ENCODE assay signal across 20 cellular contexts in the genomic region with DNA sequence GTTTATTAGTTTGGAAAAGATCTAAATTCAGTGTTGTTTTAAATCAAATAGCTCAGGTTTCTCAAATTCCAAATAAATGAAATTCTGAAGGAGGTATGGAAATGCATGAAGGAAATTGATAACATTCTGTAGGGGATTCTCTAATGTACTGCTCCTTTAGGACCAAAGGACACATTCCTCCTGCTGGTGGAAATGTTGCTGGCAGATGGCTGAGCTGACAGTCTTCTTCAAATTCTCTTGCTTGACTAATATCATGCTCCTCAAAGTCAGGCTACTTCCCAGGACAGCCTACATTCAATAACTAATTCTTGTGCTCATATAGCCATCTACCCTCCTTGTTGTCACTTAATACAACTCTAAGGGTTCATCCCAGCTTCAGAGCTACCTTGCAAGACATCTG.
DNase-seq lines count a peak whose midpoint lies in the region; ATAC-seq, FAIRE-seq and TF ChIP-seq lines count a peak whose summit lies in the region.
"Had no signal": no experiment of that assay in that cellular context is flagged by ENCODE, and none has a peak within 500 bp of the region (broad histone marks: within the 10 kb centered on the region; RNA-seq: fewer than 3 reads in every experiment).

No MANE protein-coding gene starts in this region.

- H4K91ac ChIP-seq in H1 (replicated peaks; ENCODE audit: insufficient read length, low read length): no peak overlapping the region

- no peak overlapping the region for H3K18ac ChIP-seq in H1 (ENCODE audit: extremely low read depth, low read length)

- H3K4me3 Mint-ChIP-seq in neural crest cell: no peak overlapping the region
- H3K4me3 Mint-ChIP-seq: CD14-positive monocyte had no signal

- H3K4ac ChIP-seq in H1 (replicated peaks; ENCODE audit: insufficient read length, low read depth, low read length): no peak overlapping the region

- H2BK20ac ChIP-seq in H1 (ENCODE audit: low read length): no peak overlapping the region

- no peaks in the 10 kb centered on the region for H3K79me1 ChIP-seq in H1 (ENCODE audit: low read depth, low read length)

- ATAC-seq in mucosa of descending colon: no peak
- ATAC-seq in GM21576 (IDR thresholded peaks at IDR 0.05; ENCODE audit: unreplicated experiment): no peak
- ATAC-seq: HepG2 had no signal

- H3K9me3 ChIP-seq in H1 (ENCODE audit: insufficient read depth in 2 of 2, low read depth in 1 of 2, low read length in 1 of 2) (no peaks in the 10 kb centered on the region), mucosa of descending colon (no peaks in the 10 kb centered on the region)

- H3K4me2 ChIP-seq in H1 (ENCODE audit: insufficient read depth in 1 of 2, low read depth in 2 of 2, low read length in 2 of 2): no peak overlapping the region
- H3K4me2 ChIP-seq: PC-9 had no signal

- H3K56ac ChIP-seq in H1 (replicated peaks; ENCODE audit: insufficient read length, low read depth, low read length): no peak overlapping the region

- no peaks in the 10 kb centered on the region for H3K9me3 Mint-ChIP-seq in neural crest cell

- no peak overlapping the region for H3K9ac ChIP-seq in H1 (replicated peaks in 1 of 4; ENCODE audit: extremely low read depth in 1 of 4, low read depth in 3 of 4, low read length in 3 of 4)
- H3K9ac ChIP-seq: GM23248 had no signal

- H3K4me1 ChIP-seq in H1 (replicated peaks in 1 of 4; ENCODE audit: control insufficient read depth in 3 of 4, insufficient read depth in 4 of 4, low read length in 3 of 4) (no peaks in the 10 kb centered on the region), mucosa of descending colon (ENCODE audit: low read depth) (no peaks in the 10 kb centered on the region)

- H2AK5ac ChIP-seq in H1 (ENCODE audit: low read depth, low read length): no peak overlapping the region

- TF ChIP-seq CTCF in H1 (IDR thresholded peaks at IDR 0.05; ENCODE audit: control extremely low read depth in 1 of 3, insufficient read depth in 1 of 3, low read depth in 1 of 3, low read length in 3 of 3) (peak in 2 of 3 experiments; percentile 9 to 25; a peak in 2 of 4 replicates), neural crest cell (conservative IDR thresholded peaks at IDR 0.05) (peak; percentile 9), mucosa of descending colon (IDR thresholded peaks at IDR 0.05) (no peak)

- no peaks in the 10 kb centered on the region for H3K23me2 ChIP-seq in H1 (ENCODE audit: low read depth, low read length)

- no peak for TF ChIP-seq EP300 in H1 (IDR thresholded peaks at IDR 0.05; ENCODE audit: borderline replicate concordance in 1 of 2, low read depth in 2 of 2, low read length in 2 of 2)

- CTCF ChIA-PET in H1 (lab: Charles Lee; ENCODE audit: partially characterized antibody): interaction anchor here (0.6 to 1.6 kb wide), 7 partner anchors 8 to 291 kb away, joined by 3 read pairs; no protein-coding TSS in a partner anchor

- no peaks in the 10 kb centered on the region for H3K4me1 Mint-ChIP-seq in neural crest cell
- H3K4me1 Mint-ChIP-seq: CD14-positive monocyte had no signal

- H2BK120ac ChIP-seq in H1 (replicated peaks; ENCODE audit: low read depth, low read length): no peak overlapping the region

- no peak for FAIRE-seq in H1 (lab: Jason Lieb, UNC)
- FAIRE-seq: G401.6, HepG2 had no signal

- H2BK5ac ChIP-seq in H1 (ENCODE audit: low read depth, low read length): no peak overlapping the region

- no peak overlapping the region for H3K27ac Mint-ChIP-seq in neural crest cell (ENCODE audit: unreplicated experiment)
- H3K27ac Mint-ChIP-seq: CD14-positive monocyte had no signal

- H3K27ac ChIP-seq in H1 (ENCODE audit: low read depth, low read length): no peak overlapping the region
- H3K27ac ChIP-seq: 22Rv1, GM23248, PC-9, RWPE1 had no signal

- peaks cover 0 to 3% of the 10 kb centered on the region in 2 experiments for H4K20me1 ChIP-seq in H1 (replicated peaks in 1 of 2; ENCODE audit: control insufficient read depth in 1 of 2, insufficient read depth in 2 of 2, low read length in 2 of 2)

- H2AFZ ChIP-seq in H1 (ENCODE audit: low read length): no peak overlapping the region
- H2AFZ ChIP-seq: GM23248, PC-9 had no signal

- POLR2A ChIA-PET in H1 (lab: Charles Lee; ENCODE audit: partially characterized antibody): no interaction called here

- no peak overlapping the region for H2BK12ac ChIP-seq in H1 (ENCODE audit: low read depth, low read length)

- H3K4me3 ChIP-seq in H1 (ENCODE audit: extremely low read depth in 1 of 4, insufficient read depth in 2 of 4, low read depth in 3 of 4, low read length in 4 of 4): no peak overlapping the region
- no peak overlapping the region for H3K4me3 ChIP-seq in mucosa of descending colon
- H3K4me3 ChIP-seq: GM23248, PC-9 had no signal

- no peak overlapping the region for H4K5ac ChIP-seq in H1 (ENCODE audit: insufficient read length, low read depth, low read length)

- TF ChIP-seq POLR2A in H1 (IDR thresholded peaks at IDR 0.05; ENCODE audit: control extremely low read depth in 1 of 2, low read depth in 2 of 2, low read length in 2 of 2): no peak

- intact Hi-C loops in mucosa of descending colon (cut with DNase I, micrococcal nuclease): no loop called here

- no peaks in the 10 kb centered on the region for H3K79me2 ChIP-seq in H1 (ENCODE audit: control insufficient read depth in 1 of 2, insufficient read depth in 2 of 2, low read length in 2 of 2)

- H3K23ac ChIP-seq in H1 (ENCODE audit: insufficient read length): no peak overlapping the region

- DNase-seq in DMS 273 (lab: John Stamatoyannopoulos, UW; ENCODE audit: unreplicated experiment): peak; percentile 5
- DNase-seq in DMS 273 treated with DMSO at 0.1 percent for 48 hours (lab: John Stamatoyannopoulos, UW): no peak
- DNase-seq in H1 (ENCODE audit: low read depth in 1 of 2, low spot score in 2 of 2): no peak
- DNase-seq in neural crest cell (ENCODE audit: low read depth, low spot score): no peak
- DNase-seq in mucosa of descending colon: no peak
- DNase-seq in SIG-M5 (lab: John Stamatoyannopoulos, UW): no peak
- no peak for DNase-seq in NCI-H187 (lab: John Stamatoyannopoulos, UW)
- DNase-seq: AML-193, GM23248, KBM-7, NCI-H1694 treated with DMSO at 0.1 percent for 48 hours, NCI-H2227 treated with DMSO at 0.1 percent for 48 hours, NCI-H510A treated with DMSO at 0.1 percent for 48 hours, PC-9 had no signal

- no peaks in the 10 kb centered on the region for H3K36me3 ChIP-seq in H1 (ENCODE audit: control insufficient read depth in 2 of 4, insufficient read depth in 4 of 4, low read length in 3 of 4)
- no peaks in the 10 kb centered on the region for H3K36me3 ChIP-seq in mucosa of descending colon (ENCODE audit: low read depth)

- H3K14ac ChIP-seq in H1 (ENCODE audit: insufficient read length): no peak overlapping the region

- H3K36me3 Mint-ChIP-seq in neural crest cell (ENCODE audit: low read depth): no peaks in the 10 kb centered on the region
- H3K36me3 Mint-ChIP-seq: CD14-positive monocyte had no signal

- H3K27me3 Mint-ChIP-seq in neural crest cell (ENCODE audit: low read depth): no peaks in the 10 kb centered on the region

- no peak overlapping the region for H2BK15ac ChIP-seq in H1 (ENCODE audit: low read length)

- H3K27me3 ChIP-seq in H1 (replicated peaks in 1 of 4; ENCODE audit: control insufficient read depth in 3 of 4, extremely low read depth in 1 of 4, insufficient read depth in 3 of 4, low read length in 3 of 4): no peaks in the 10 kb centered on the region

- TF ChIP-seq RAD21 in H1 (IDR thresholded peaks at IDR 0.05 in 1 of 2, conservative IDR thresholded peaks at IDR 0.05 in 1 of 2; ENCODE audit: low read depth in 2 of 2, low read length in 2 of 2): peak; percentile 13 to 14; a peak in 2 of 4 replicates

- H4K8ac ChIP-seq in H1 (ENCODE audit: extremely low read depth, insufficient read depth, low read length): no peak overlapping the region

TF ChIP-seq in H1, 55 proteins besides CTCF, POLR2A, EP300 and RAD21:
- no peak for TF ChIP-seq RFX5 (IDR thresholded peaks at IDR 0.05; ENCODE audit: borderline replicate concordance, low read depth, low read length)
- TF ChIP-seq CREB1 (IDR thresholded peaks at IDR 0.05): no peak
- TF ChIP-seq BCL11A (IDR thresholded peaks at IDR 0.05; ENCODE audit: low read depth in 2 of 2, low read length in 2 of 2): no peak
- TF ChIP-seq HDAC2 (IDR thresholded peaks at IDR 0.05; ENCODE audit: borderline replicate concordance in 1 of 2, low read depth in 2 of 2, low read length in 2 of 2): no peak
- no peak for TF ChIP-seq GABPA (IDR thresholded peaks at IDR 0.05; ENCODE audit: borderline replicate concordance, insufficient read depth, low read length)
